In genomic region chr20:33709905-33710541, GRCh38 we compare ENCODE assay signal across 2 cellular contexts.
TF ChIP-seq lines count a peak whose summit lies in the region.

No MANE protein-coding gene starts in this region.

TF ChIP-seq in A549, 52 proteins besides CTCF, POLR2A, EP300 and RAD21 (continued from another document):
- TF ChIP-seq, protein P1, sequence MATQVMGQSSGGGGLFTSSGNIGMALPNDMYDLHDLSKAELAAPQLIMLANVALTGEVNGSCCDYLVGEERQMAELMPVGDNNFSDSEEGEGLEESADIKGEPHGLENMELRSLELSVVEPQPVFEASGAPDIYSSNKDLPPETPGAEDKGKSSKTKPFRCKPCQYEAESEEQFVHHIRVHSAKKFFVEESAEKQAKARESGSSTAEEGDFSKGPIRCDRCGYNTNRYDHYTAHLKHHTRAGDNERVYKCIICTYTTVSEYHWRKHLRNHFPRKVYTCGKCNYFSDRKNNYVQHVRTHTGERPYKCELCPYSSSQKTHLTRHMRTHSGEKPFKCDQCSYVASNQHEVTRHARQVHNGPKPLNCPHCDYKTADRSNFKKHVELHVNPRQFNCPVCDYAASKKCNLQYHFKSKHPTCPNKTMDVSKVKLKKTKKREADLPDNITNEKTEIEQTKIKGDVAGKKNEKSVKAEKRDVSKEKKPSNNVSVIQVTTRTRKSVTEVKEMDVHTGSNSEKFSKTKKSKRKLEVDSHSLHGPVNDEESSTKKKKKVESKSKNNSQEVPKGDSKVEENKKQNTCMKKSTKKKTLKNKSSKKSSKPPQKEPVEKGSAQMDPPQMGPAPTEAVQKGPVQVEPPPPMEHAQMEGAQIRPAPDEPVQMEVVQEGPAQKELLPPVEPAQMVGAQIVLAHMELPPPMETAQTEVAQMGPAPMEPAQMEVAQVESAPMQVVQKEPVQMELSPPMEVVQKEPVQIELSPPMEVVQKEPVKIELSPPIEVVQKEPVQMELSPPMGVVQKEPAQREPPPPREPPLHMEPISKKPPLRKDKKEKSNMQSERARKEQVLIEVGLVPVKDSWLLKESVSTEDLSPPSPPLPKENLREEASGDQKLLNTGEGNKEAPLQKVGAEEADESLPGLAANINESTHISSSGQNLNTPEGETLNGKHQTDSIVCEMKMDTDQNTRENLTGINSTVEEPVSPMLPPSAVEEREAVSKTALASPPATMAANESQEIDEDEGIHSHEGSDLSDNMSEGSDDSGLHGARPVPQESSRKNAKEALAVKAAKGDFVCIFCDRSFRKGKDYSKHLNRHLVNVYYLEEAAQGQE (IDR thresholded peaks at IDR 0.05), result no peak
- no peak for TF ChIP-seq ESRRA (IDR thresholded peaks at IDR 0.05; ENCODE audit: borderline replicate concordance, low read length)
- TF ChIP-seq KDM1A (IDR thresholded peaks at IDR 0.05; ENCODE audit: low read depth), result no peak
- TF ChIP-seq SMC3 (IDR thresholded peaks at IDR 0.05), result no peak
- no peak for TF ChIP-seq EHF (CRISPR knock-in tag; IDR thresholded peaks at IDR 0.05)
- TF ChIP-seq NPAS2 (CRISPR knock-in tag; IDR thresholded peaks at IDR 0.05; ENCODE audit: borderline replicate concordance), result no peak
- TF ChIP-seq, protein P2, sequence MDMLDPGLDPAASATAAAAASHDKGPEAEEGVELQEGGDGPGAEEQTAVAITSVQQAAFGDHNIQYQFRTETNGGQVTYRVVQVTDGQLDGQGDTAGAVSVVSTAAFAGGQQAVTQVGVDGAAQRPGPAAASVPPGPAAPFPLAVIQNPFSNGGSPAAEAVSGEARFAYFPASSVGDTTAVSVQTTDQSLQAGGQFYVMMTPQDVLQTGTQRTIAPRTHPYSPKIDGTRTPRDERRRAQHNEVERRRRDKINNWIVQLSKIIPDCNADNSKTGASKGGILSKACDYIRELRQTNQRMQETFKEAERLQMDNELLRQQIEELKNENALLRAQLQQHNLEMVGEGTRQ (IDR thresholded peaks at IDR 0.05), result no peak
- TF ChIP-seq HOXB5 (CRISPR knock-in tag; IDR thresholded peaks at IDR 0.05), result no peak
- no peak for TF ChIP-seq RNF2 (IDR thresholded peaks at IDR 0.05; ENCODE audit: borderline replicate concordance, low read depth)
- TF ChIP-seq, protein P3, sequence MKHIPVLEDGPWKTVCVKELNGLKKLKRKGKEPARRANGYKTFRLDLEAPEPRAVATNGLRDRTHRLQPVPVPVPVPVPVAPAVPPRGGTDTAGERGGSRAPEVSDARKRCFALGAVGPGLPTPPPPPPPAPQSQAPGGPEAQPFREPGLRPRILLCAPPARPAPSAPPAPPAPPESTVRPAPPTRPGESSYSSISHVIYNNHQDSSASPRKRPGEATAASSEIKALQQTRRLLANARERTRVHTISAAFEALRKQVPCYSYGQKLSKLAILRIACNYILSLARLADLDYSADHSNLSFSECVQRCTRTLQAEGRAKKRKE (CRISPR knock-in tag; IDR thresholded peaks at IDR 0.05; ENCODE audit: low read depth), result no peak
- TF ChIP-seq MAFK (IDR thresholded peaks at IDR 0.05; ENCODE audit: partially characterized antibody), result no peak
- no peak for TF ChIP-seq TFCP2L1 (CRISPR knock-in tag; IDR thresholded peaks at IDR 0.05)
TF ChIP-seq in A549: peak in this region for 0.

TF ChIP-seq in WTC11, 78 proteins besides CTCF, POLR2A, EP300 and RAD21 (continued from another document):
- no peak for TF ChIP-seq MXD4 (CRISPR knock-in tag; IDR thresholded peaks at IDR 0.05; ENCODE audit: borderline replicate concordance)
- TF ChIP-seq, protein P4, sequence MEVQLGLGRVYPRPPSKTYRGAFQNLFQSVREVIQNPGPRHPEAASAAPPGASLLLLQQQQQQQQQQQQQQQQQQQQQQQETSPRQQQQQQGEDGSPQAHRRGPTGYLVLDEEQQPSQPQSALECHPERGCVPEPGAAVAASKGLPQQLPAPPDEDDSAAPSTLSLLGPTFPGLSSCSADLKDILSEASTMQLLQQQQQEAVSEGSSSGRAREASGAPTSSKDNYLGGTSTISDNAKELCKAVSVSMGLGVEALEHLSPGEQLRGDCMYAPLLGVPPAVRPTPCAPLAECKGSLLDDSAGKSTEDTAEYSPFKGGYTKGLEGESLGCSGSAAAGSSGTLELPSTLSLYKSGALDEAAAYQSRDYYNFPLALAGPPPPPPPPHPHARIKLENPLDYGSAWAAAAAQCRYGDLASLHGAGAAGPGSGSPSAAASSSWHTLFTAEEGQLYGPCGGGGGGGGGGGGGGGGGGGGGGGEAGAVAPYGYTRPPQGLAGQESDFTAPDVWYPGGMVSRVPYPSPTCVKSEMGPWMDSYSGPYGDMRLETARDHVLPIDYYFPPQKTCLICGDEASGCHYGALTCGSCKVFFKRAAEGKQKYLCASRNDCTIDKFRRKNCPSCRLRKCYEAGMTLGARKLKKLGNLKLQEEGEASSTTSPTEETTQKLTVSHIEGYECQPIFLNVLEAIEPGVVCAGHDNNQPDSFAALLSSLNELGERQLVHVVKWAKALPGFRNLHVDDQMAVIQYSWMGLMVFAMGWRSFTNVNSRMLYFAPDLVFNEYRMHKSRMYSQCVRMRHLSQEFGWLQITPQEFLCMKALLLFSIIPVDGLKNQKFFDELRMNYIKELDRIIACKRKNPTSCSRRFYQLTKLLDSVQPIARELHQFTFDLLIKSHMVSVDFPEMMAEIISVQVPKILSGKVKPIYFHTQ (CRISPR knock-in tag; IDR thresholded peaks at IDR 0.05), result no peak
